12 cellular contexts compared by ENCODE assay signal in genomic region chr2:113174369-113174735, GRCh38. TPM values are rescaled to one million over a fixed set of nuclear protein-coding genes. Genes with fewer than 3 reads are reported as not detected.
DNase-seq lines count a peak whose midpoint lies in the region; ATAC-seq and TF ChIP-seq lines count a peak whose summit lies in the region.
"Had no signal": no experiment of that assay in that cellular context is flagged by ENCODE, and none has a peak within 500 bp of the region (broad histone marks: within the 10 kb centered on the region; RNA-seq: fewer than 3 reads in every experiment).

No MANE protein-coding gene starts in this region.

- peak overlapping the region; percentile 88 for H3K27ac Mint-ChIP-seq in activated CD4-positive, alpha-beta T cell treated with anti-CD3 and anti-CD28 coated beads, Interleukin-2, amount 10 ng/mL, durations not matched to agents 7 days and 5 days
- no peak overlapping the region for H3K27ac Mint-ChIP-seq in osteocyte (ENCODE audit: unreplicated experiment)

- no peak for TF ChIP-seq POLR2A in right lobe of liver (IDR thresholded peaks at IDR 0.05)

- H3K27me3 Mint-ChIP-seq in activated CD4-positive, alpha-beta T cell treated with anti-CD3 and anti-CD28 coated beads, Interleukin-2, amount 10 ng/mL, durations not matched to agents 7 days and 5 days, result peaks cover 2% of the 10 kb centered on the region
- peaks cover 2% of the 10 kb centered on the region for H3K27me3 Mint-ChIP-seq in osteocyte (ENCODE audit: unreplicated experiment)

- H3K27ac ChIP-seq in right lobe of liver, result peak overlapping the region in 2 of 3 donors; percentile 47 to 54
- peak overlapping the region; percentile 93 for H3K27ac ChIP-seq in thymus (ENCODE audit: low read depth)
- H3K27ac ChIP-seq: A549 had no signal

- TF ChIP-seq CTCF in right lobe of liver (IDR thresholded peaks at IDR 0.05) (no peak), osteocyte (IDR thresholded peaks at IDR 0.05) (no peak)

- H3K36me3 Mint-ChIP-seq in activated CD4-positive, alpha-beta T cell treated with anti-CD3 and anti-CD28 coated beads, Interleukin-2, amount 10 ng/mL, durations not matched to agents 7 days and 5 days (ENCODE audit: low read depth), result peaks cover 81% of the 10 kb centered on the region
- no peaks in the 10 kb centered on the region for H3K36me3 Mint-ChIP-seq in osteocyte (ENCODE audit: unreplicated experiment)

- H3K4me3 ChIP-seq in right lobe of liver, result peak overlapping the region in 2 of 3 donors; percentile 18 to 24
- peak overlapping the region; percentile 85 for H3K4me3 ChIP-seq in thymus (ENCODE audit: low read length)
- H3K4me3 ChIP-seq: A549 had no signal

- DNase-seq in activated CD4-positive, alpha-beta T cell treated with anti-CD3 and anti-CD28 coated beads, Interleukin-2, amount 10 ng/mL, durations not matched to agents 7 days and 5 days, result no peak
- DNase-seq in activated CD4-positive, alpha-beta T cell treated with anti-CD3 and anti-CD28 coated beads for 1 hour, result no peak
- DNase-seq in UCSD-AML1 (lab: John Stamatoyannopoulos, UW; ENCODE audit: unreplicated experiment) (peak; percentile 60), right lobe of liver (no peak), osteocyte (ENCODE audit: extremely low spot score, unreplicated experiment) (no peak)
- DNase-seq: kidney glomerular epithelial cell, NCI-H2081 had no signal

- POLR2A ChIA-PET in activated CD4-positive, alpha-beta T cell treated with anti-CD3 and anti-CD28 coated beads, Interleukin-2, amount 10 ng/mL, durations not matched to agents 7 days and 5 days (lab: Charles Lee), result interaction anchor here (0.5 to 1.5 kb wide), 7 partner anchors 8 to 303 kb away, joined by 3 to 8 read pairs (median 4); no protein-coding TSS in a partner anchor

- H3K4me1 ChIP-seq in right lobe of liver, result peaks cover 0 to under 1% (median 0%) of the 10 kb centered on the region in 4 donors
- H3K4me1 ChIP-seq in thymus (ENCODE audit: control insufficient read depth, insufficient read depth, low read length), result peaks cover 37% of the 10 kb centered on the region
- H3K4me1 ChIP-seq: A549 had no signal

- H3K36me3 ChIP-seq in right lobe of liver, result no peaks in the 10 kb centered on the region
- peaks cover 10% of the 10 kb centered on the region for H3K36me3 ChIP-seq in thymus (ENCODE audit: control insufficient read depth, insufficient read depth)

- peaks cover 7% of the 10 kb centered on the region for H3K9me3 Mint-ChIP-seq in activated CD4-positive, alpha-beta T cell treated with anti-CD3 and anti-CD28 coated beads, Interleukin-2, amount 10 ng/mL, durations not matched to agents 7 days and 5 days
- H3K9me3 Mint-ChIP-seq in osteocyte (ENCODE audit: unreplicated experiment), result no peaks in the 10 kb centered on the region

- peak overlapping the region; percentile 84 for H3K4me3 Mint-ChIP-seq in activated CD4-positive, alpha-beta T cell treated with anti-CD3 and anti-CD28 coated beads, Interleukin-2, amount 10 ng/mL, durations not matched to agents 7 days and 5 days
- no peak overlapping the region for H3K4me3 Mint-ChIP-seq in osteocyte (ENCODE audit: unreplicated experiment)

- ATAC-seq in right lobe of liver (no peak), HG03442 (IDR thresholded peaks at IDR 0.05; ENCODE audit: unreplicated experiment) (no peak), GM18858 (IDR thresholded peaks at IDR 0.05; ENCODE audit: unreplicated experiment) (no peak)

- H3K4me1 Mint-ChIP-seq in activated CD4-positive, alpha-beta T cell treated with anti-CD3 and anti-CD28 coated beads, Interleukin-2, amount 10 ng/mL, durations not matched to agents 7 days and 5 days, result peaks cover 73% of the 10 kb centered on the region
- H3K4me1 Mint-ChIP-seq in osteocyte (ENCODE audit: unreplicated experiment), result no peaks in the 10 kb centered on the region

- WGBS in right lobe of liver (ENCODE audit: insufficient coverage, low coverage, low lambda C conversion rate, missing lambda C conversion rate), result no CpG with 5 or more reads among the region's 3 CpGs
- 3% methylated on average over 3 of the region's 3 CpGs for WGBS in thymus

- H3K27me3 ChIP-seq in right lobe of liver (no peaks in the 10 kb centered on the region), thymus (ENCODE audit: control insufficient read depth, insufficient read depth) (no peaks in the 10 kb centered on the region)

- intact Hi-C loops in right lobe of liver (cut with DNase I), result no loop called here

- CTCF ChIA-PET in activated CD4-positive, alpha-beta T cell treated with anti-CD3 and anti-CD28 coated beads, Interleukin-2, amount 10 ng/mL, durations not matched to agents 7 days and 5 days (lab: Charles Lee), result interaction anchor here (0.7 to 5.1 kb wide), 26 partner anchors 9 to 548 kb away, joined by 3 to 40 read pairs (median 5); no protein-coding TSS in a partner anchor

- H3K9me3 ChIP-seq in right lobe of liver (no peaks in the 10 kb centered on the region), thymus (ENCODE audit: control insufficient read depth) (peaks cover 1% of the 10 kb centered on the region)
- H3K9me3 ChIP-seq: A549 had no signal

RNA-seq across cellular contexts. Expression of gene PSD4, which starts 0.6 kb away (rescaled TPM):
- 100 to 1,000 TPM; 329 to 335 TPM for total RNA-seq in activated CD4-positive, alpha-beta T cell treated with anti-CD3 and anti-CD28 coated beads, Interleukin-2, amount 10 ng/mL, durations not matched to agents 7 days and 5 days
- 10 to 100 TPM; 38.0 to 77.8 (median 58.7) TPM for total RNA-seq in right lobe of liver
- polyA plus RNA-seq in thymus, result 92.1 TPM
- total RNA-seq in osteocyte, result 6.3 and 8.9 TPM in 2 replicates

RNA-seq across cellular contexts. Expression of gene IL1RN, which starts 47.0 kb away (rescaled TPM):
- under 1 TPM; 0.37 to 0.48 TPM for total RNA-seq in activated CD4-positive, alpha-beta T cell treated with anti-CD3 and anti-CD28 coated beads, Interleukin-2, amount 10 ng/mL, durations not matched to agents 7 days and 5 days
- 10 to 100 TPM; 14.5 to 98.1 (median 43.9) TPM for total RNA-seq in right lobe of liver
- 16.9 TPM for polyA plus RNA-seq in thymus
- total RNA-seq in osteocyte, result not detected in 2 replicates
- total RNA-seq: SK-MEL-5 had no signal

Comparison
In these comparisons a context has a peak if more than half of its experiments do, and no peak if none do; other contexts are left out.
1. RNA of gene PSD4, which starts 0.6 kb away (total RNA-seq): 329 to 335 TPM in activated CD4-positive, alpha-beta T cell treated with anti-CD3 and anti-CD28 coated beads, Interleukin-2, amount 10 ng/mL, durations not matched to agents 7 days and 5 days; 38.0 to 77.8 TPM in right lobe of liver and 6.3 to 8.9 TPM in osteocyte; every median in the first group is over 4 times any median in the second.
2. RNA of gene IL1RN, which starts 47.0 kb away (total RNA-seq): 14.5 to 98.1 TPM in right lobe of liver; 0.37 to 0.48 TPM in activated CD4-positive, alpha-beta T cell treated with anti-CD3 and anti-CD28 coated beads, Interleukin-2, amount 10 ng/mL, durations not matched to agents 7 days and 5 days and not detected in osteocyte; every median in the first group is over 10 times any median in the second.